9 cellular contexts compared by ENCODE assay signal in genomic region chr4:186722856-186723206, GRCh38.
DNase-seq lines count a peak whose midpoint lies in the region; ATAC-seq, FAIRE-seq and TF ChIP-seq lines count a peak whose summit lies in the region.
"Had no signal": no experiment of that assay in that cellular context is flagged by ENCODE, and none has a peak within 500 bp of the region (broad histone marks: within the 10 kb centered on the region; RNA-seq: fewer than 3 reads in every experiment).

No MANE protein-coding gene starts in this region.

- peak overlapping the region; percentile 98 for H3K27ac ChIP-seq in RWPE2 (ENCODE audit: poor library complexity, severe bottlenecking)

- peaks cover 13% of the 10 kb centered on the region for H3K4me1 ChIP-seq in RWPE2 (ENCODE audit: insufficient read depth, poor library complexity, severe bottlenecking)

- peak overlapping the region; percentile 97 for H3K4me3 ChIP-seq in RWPE2 (ENCODE audit: severe bottlenecking)

- no peaks in the 10 kb centered on the region for H3K9me3 ChIP-seq in RWPE2 (ENCODE audit: severe bottlenecking)

- TF ChIP-seq CTCF in RWPE2 (IDR thresholded peaks at IDR 0.05; ENCODE audit: poor library complexity, severe bottlenecking) (no peak), D721Med (IDR thresholded peaks at IDR 0.05; ENCODE audit: insufficient read depth, missing control alignments) (no peak)

- ATAC-seq in RWPE2 (ENCODE audit: low read depth) = no peak
- ATAC-seq: stimulated activated memory B cell treated with anti-CD40 and anti-IgM and Interleukin-4, amounts not matched to agents 10 μg/mL and 1 μg/mL and 100 μg/mL, for 72 hours had no signal

- H3K27me3 ChIP-seq in RWPE2 (ENCODE audit: insufficient read depth, poor library complexity, severe bottlenecking) = no peaks in the 10 kb centered on the region

- DNase-seq in DMS114 treated with DMSO at 0.1 percent for 48 hours (lab: John Stamatoyannopoulos, UW; ENCODE audit: unreplicated experiment) (peak; percentile 12), RWPE2 (ENCODE audit: low spot score) (no peak), fibroblast of peridontal ligament (ENCODE audit: extremely low read depth) (peak; percentile 47), pons (ENCODE audit: low spot score) (peak; percentile 56), glomerular visceral epithelial cell (ENCODE audit: extremely low spot score) (no peak), SIG-M5 treated with dmso at 0.1 percent for 504 hours (lab: John Stamatoyannopoulos, UW; ENCODE audit: unreplicated experiment) (no peak), D721Med (ENCODE audit: insufficient read length, low spot score) (no peak)
- no peak for DNase-seq in activated CD8-positive, alpha-beta memory T cell treated with anti-CD3 and anti-CD28 coated beads, Interleukin-2, amount 50 U/mL, for 4 hours

- peaks cover 8% of the 10 kb centered on the region for H3K36me3 ChIP-seq in RWPE2 (ENCODE audit: low read depth)

- no peak for FAIRE-seq in D721Med (lab: Jason Lieb, UNC)

Comparison
In these comparisons a context has a peak if more than half of its experiments do, and no peak if none do; other contexts are left out.
1. DNase-seq: peak in DMS114 treated with DMSO at 0.1 percent for 48 hours (single experiment), fibroblast of peridontal ligament (single experiment) and pons (single experiment); none in RWPE2 (single experiment), glomerular visceral epithelial cell (single experiment), SIG-M5 treated with dmso at 0.1 percent for 504 hours (single experiment), activated CD8-positive, alpha-beta memory T cell treated with anti-CD3 and anti-CD28 coated beads, Interleukin-2, amount 50 U/mL, for 4 hours (single experiment) and D721Med (single experiment).